In genomic region chr14:32939254-32940065, GRCh38 we compare ENCODE assay signal across 8 cellular contexts. TPM values are rescaled to one million over a fixed set of nuclear protein-coding genes. Genes with fewer than 3 reads are reported as not detected.
DNase-seq lines count a peak whose midpoint lies in the region; ATAC-seq and TF ChIP-seq lines count a peak whose summit lies in the region.

No MANE protein-coding gene starts in this region.

- in situ Hi-C loops in astrocyte of the cerebellum (cut with HindIII; ENCODE audit: low sequenced_read_pairs), result no loop called here

- no peaks in the 10 kb centered on the region for H3K4me1 ChIP-seq in prostate gland (replicated peaks)

- H3K36me3 ChIP-seq in prostate gland, result no peaks in the 10 kb centered on the region

- WGBS in prostate gland, result under 1% methylated on average over 69 of the region's 80 CpGs

- H3K4me3 ChIP-seq in astrocyte of the cerebellum (ENCODE audit: low read depth, low read length) (peak overlapping the region; percentile 52), prostate gland (peak overlapping the region; percentile 49 to 52)

- TF ChIP-seq POLR2A in prostate gland (IDR thresholded peaks at IDR 0.05), result no peak

- peaks cover 4% of the 10 kb centered on the region for H3K27me3 ChIP-seq in prostate gland (replicated peaks; ENCODE audit: insufficient read depth)

- intact Hi-C loops in prostate gland (cut with DNase I), result loop anchor here (5.0 to 10.0 kb wide), 2 partner anchors 225 to 1003 kb away; no protein-coding TSS in a partner anchor

- H3K27ac ChIP-seq in prostate gland, result peak overlapping the region; percentile 77 to 81

- DNase-seq in C1 segment of cervical spinal cord (lab: John Stamatoyannopoulos, UW), result peak in 11 of 14 donors; percentile 6 to 86 (median 60)
- peak; percentile 59 for DNase-seq in GM20000 (ENCODE audit: low spot score)
- DNase-seq in NCI-H510A (lab: John Stamatoyannopoulos, UW), result peak; percentile 72
- peak; percentile 45 for DNase-seq in astrocyte of the cerebellum (ENCODE audit: low read depth)
- peak in 49 of 51 donors; percentile 23 to 87 (median 67) for DNase-seq in hypothalamus (lab: John Stamatoyannopoulos, UW)
- peak; percentile 70 for DNase-seq in prostate gland (ENCODE audit: low spot score)
- no peak for DNase-seq in SIG-M5 (lab: John Stamatoyannopoulos, UW)

- TF ChIP-seq CTCF in GM20000 (IDR thresholded peaks at IDR 0.05; ENCODE audit: extremely low read depth, missing control alignments), result no peak
- no peak for TF ChIP-seq CTCF in astrocyte of the cerebellum (IDR thresholded peaks at IDR 0.05; ENCODE audit: low read depth, low read length, missing control alignments)
- TF ChIP-seq CTCF in prostate gland (IDR thresholded peaks at IDR 0.05), result no peak

- no peaks in the 10 kb centered on the region for H3K9me3 ChIP-seq in prostate gland

- no peak for ATAC-seq in HG03565 (IDR thresholded peaks at IDR 0.05; ENCODE audit: unreplicated experiment)

RNA-seq across cellular contexts. Expression of gene NPAS3, which starts 0.8 kb away (rescaled TPM):
- 1 to 10 TPM; 1.1 to 1.8 TPM for total RNA-seq in prostate gland
